ENCODE assay signal across 20 cellular contexts in genomic region chr12:103813949-103814348, GRCh38.
"Had no signal": no experiment of that assay in that cellular context is flagged by ENCODE, and none has a peak within 500 bp of the region (broad histone marks: within the 10 kb centered on the region; RNA-seq: fewer than 3 reads in every experiment).

No MANE protein-coding gene starts in this region.

- H2AFZ ChIP-seq: hepatocyte had no signal

- ATAC-seq: activated CD8-positive, alpha-beta T cell treated with anti-CD3 and anti-CD28 coated beads, Interleukin-2, amount 10 ng/mL, durations not matched to agents 7 days and 5 days; foreskin keratinocyte; left ventricle myocardium superior; pancreas; right lobe of liver; stimulated activated memory B cell treated with anti-CD40 and anti-IgM and Interleukin-4, amounts not matched to agents 10 μg/mL and 1 μg/mL and 100 μg/mL, for 72 hours; upper lobe of right lung had no signal

- H3K4me1 ChIP-seq: foreskin keratinocyte, pancreas, right lobe of liver, upper lobe of right lung had no signal

- H3K9me3 ChIP-seq: pancreas, right lobe of liver, testis, upper lobe of right lung had no signal

- H3K27me3 ChIP-seq: foreskin keratinocyte, hepatocyte, pancreas, right lobe of liver, testis, upper lobe of right lung had no signal

- H3K36me3 ChIP-seq: pancreas, right lobe of liver, upper lobe of right lung had no signal

- H3K4me3 ChIP-seq: coronary artery, hepatocyte, pancreas, right lobe of liver, testis, upper lobe of right lung had no signal

- DNase-seq: activated CD4-positive, alpha-beta T cell treated with anti-CD3 and anti-CD28 coated beads for 1 hour; activated CD4-positive, alpha-beta T cell treated with anti-CD3 and anti-CD28 coated beads, Interleukin-2, amount 50 U/mL, for 1 hour; activated CD8-positive, alpha-beta T cell treated with anti-CD3 and anti-CD28 coated beads, Interleukin-2, amount 10 ng/mL, durations not matched to agents 7 days and 5 days; activated gamma-delta T cell; aorta; endodermal cell; foreskin keratinocyte; glutamatergic neuron; immature natural killer cell; left ventricle myocardium superior; mammary epithelial cell; pancreas; right lobe of liver; small intestine; T-helper 1 cell; testis; upper lobe of right lung had no signal

- H3K27ac ChIP-seq: foreskin keratinocyte, hepatocyte, pancreas, right lobe of liver, testis, upper lobe of right lung had no signal

- H3K4me2 ChIP-seq: hepatocyte had no signal
